Comparison of ENCODE assay signal across 24 cellular contexts in the genomic region with DNA sequence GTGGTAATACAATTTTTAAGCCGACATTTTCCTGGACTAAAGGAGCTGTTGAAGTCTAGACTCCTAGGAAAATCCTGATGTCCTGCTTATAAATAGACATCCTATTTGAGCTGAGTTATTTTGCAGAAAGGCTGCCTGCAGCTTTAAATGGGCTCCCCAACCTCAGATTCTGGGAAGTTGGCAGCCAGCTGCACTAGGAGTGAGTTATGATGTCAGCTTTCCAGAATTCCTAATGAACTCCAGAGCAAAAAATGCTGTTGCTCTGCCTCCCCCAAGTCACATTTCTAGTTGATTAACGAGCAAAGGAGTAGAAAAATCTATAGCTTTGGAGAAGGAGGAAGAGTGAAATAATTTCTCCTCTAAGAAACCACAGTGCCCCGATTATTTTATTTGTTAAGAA.
DNase-seq lines count a peak whose midpoint lies in the region; ATAC-seq and TF ChIP-seq lines count a peak whose summit lies in the region.
"Had no signal": no experiment of that assay in that cellular context is flagged by ENCODE, and none has a peak within 500 bp of the region (broad histone marks: within the 10 kb centered on the region; RNA-seq: fewer than 3 reads in every experiment).

No MANE protein-coding gene starts in this region.

- H3K36me3 Mint-ChIP-seq in naive thymus-derived CD4-positive, alpha-beta T cell, result no peaks in the 10 kb centered on the region
- H3K36me3 Mint-ChIP-seq: activated naive CD8-positive, alpha-beta T cell treated with anti-CD3 and anti-CD28 coated beads, Interleukin-2, amount 10 ng/mL, durations not matched to agents 7 days and 5 days had no signal

- no peak for ATAC-seq in naive thymus-derived CD4-positive, alpha-beta T cell
- ATAC-seq in HG02571 (IDR thresholded peaks at IDR 0.05; ENCODE audit: unreplicated experiment), result no peak
- ATAC-seq: activated CD8-positive, alpha-beta T cell treated with anti-CD3 and anti-CD28 coated beads, Interleukin-2, amount 10 ng/mL, durations not matched to agents 7 days and 5 days; body of pancreas; heart right ventricle; sciatic nerve had no signal

- no peak for TF ChIP-seq CTCF in AG09319 (IDR thresholded peaks at IDR 0.05; ENCODE audit: low read depth, low read length)
- TF ChIP-seq CTCF in spleen (IDR thresholded peaks at IDR 0.05 in 8 of 11, conservative IDR thresholded peaks at IDR 0.05 in 3 of 11), result no peak

- no peak overlapping the region for H2AK5ac ChIP-seq in trophoblast cell (ENCODE audit: low read length)

- no peak overlapping the region for H2BK5ac ChIP-seq in trophoblast cell (ENCODE audit: low read depth, low read length, poor library complexity)

- intact Hi-C loops in naive thymus-derived CD4-positive, alpha-beta T cell (cut with micrococcal nuclease), result no loop called here
- intact Hi-C loops in spleen (cut with DNase I; ENCODE audit: low total_unique reads), result no loop called here

- H3K4me1 Mint-ChIP-seq in naive thymus-derived CD4-positive, alpha-beta T cell, result no peaks in the 10 kb centered on the region
- H3K4me1 Mint-ChIP-seq: activated naive CD8-positive, alpha-beta T cell treated with anti-CD3 and anti-CD28 coated beads, Interleukin-2, amount 10 ng/mL, durations not matched to agents 7 days and 5 days had no signal

- H3K27me3 ChIP-seq in SJCRH30, result no peaks in the 10 kb centered on the region
- no peaks in the 10 kb centered on the region for H3K27me3 ChIP-seq in trophoblast cell (ENCODE audit: insufficient read depth, low read length)
- no peaks in the 10 kb centered on the region for H3K27me3 ChIP-seq in naive thymus-derived CD4-positive, alpha-beta T cell (ENCODE audit: control insufficient read depth in 2 of 2, insufficient read depth in 2 of 2, low read length in 2 of 2)
- peaks cover 0 to 7% (median 0%) of the 10 kb centered on the region in 7 donors for H3K27me3 ChIP-seq in spleen (replicated peaks in 1 of 7)
- H3K27me3 ChIP-seq: BLaER1 treated with 17β-estradiol and CSF1 and Interleukin-3, amounts not matched to agents 10 nM and 100 nM; body of pancreas had no signal

- no peak overlapping the region for H3K4ac ChIP-seq in trophoblast cell (ENCODE audit: low read depth, low read length)

- no peak overlapping the region for H4K91ac ChIP-seq in trophoblast cell (ENCODE audit: low read depth, low read length)

- no peak overlapping the region for H3K18ac ChIP-seq in trophoblast cell (ENCODE audit: low read length)

- CTCF ChIA-PET in naive thymus-derived CD4-positive, alpha-beta T cell (lab: Charles Lee), result no interaction called here

- H3K4me1 ChIP-seq in SJCRH30 (peaks cover 25% of the 10 kb centered on the region), trophoblast cell (ENCODE audit: control insufficient read depth in 1 of 2, insufficient read depth in 2 of 2, low read length in 2 of 2) (no peaks in the 10 kb centered on the region), spleen (peaks cover 0 to under 1% (median 0%) of the 10 kb centered on the region in 6 donors)
- H3K4me1 ChIP-seq in naive thymus-derived CD4-positive, alpha-beta T cell (ENCODE audit: control insufficient read depth in 2 of 2, insufficient read depth in 2 of 2, low read length in 2 of 2), result no peaks in the 10 kb centered on the region
- H3K4me1 ChIP-seq: body of pancreas, heart right ventricle had no signal

- no peaks in the 10 kb centered on the region for H3K79me1 ChIP-seq in trophoblast cell (ENCODE audit: low read length)

- H2BK120ac ChIP-seq in trophoblast cell (ENCODE audit: insufficient read depth, low read length, poor library complexity), result no peak overlapping the region

- H3K4me3 Mint-ChIP-seq in naive thymus-derived CD4-positive, alpha-beta T cell, result no peak overlapping the region
- H3K4me3 Mint-ChIP-seq: activated CD8-positive, alpha-beta T cell treated with anti-CD3 and anti-CD28 coated beads, Interleukin-2, amount 10 ng/mL, durations not matched to agents 7 days and 5 days; activated naive CD8-positive, alpha-beta T cell treated with anti-CD3 and anti-CD28 coated beads, Interleukin-2, amount 10 ng/mL, durations not matched to agents 7 days and 5 days; stimulated activated naive CD8-positive, alpha-beta T cell treated with anti-CD3 and anti-CD28 coated beads, Interleukin-15, Interleukin-2, amounts not matched to agents 100 ng/mL and 50 ng/mL, for 24 hours had no signal

- POLR2A ChIA-PET in naive thymus-derived CD4-positive, alpha-beta T cell (lab: Charles Lee), result no interaction called here

- no peaks in the 10 kb centered on the region for H3K36me3 ChIP-seq in SJCRH30
- no peaks in the 10 kb centered on the region for H3K36me3 ChIP-seq in trophoblast cell (ENCODE audit: control insufficient read depth in 1 of 2, insufficient read depth in 2 of 2, low read length in 2 of 2)
- no peaks in the 10 kb centered on the region for H3K36me3 ChIP-seq in naive thymus-derived CD4-positive, alpha-beta T cell (ENCODE audit: control insufficient read depth in 2 of 3, insufficient read depth in 3 of 3, low read length in 3 of 3)
- H3K36me3 ChIP-seq in spleen, result no peaks in the 10 kb centered on the region
- H3K36me3 ChIP-seq: BLaER1 treated with 17β-estradiol and CSF1 and Interleukin-3, amounts not matched to agents 10 nM and 100 nM; heart right ventricle had no signal

- no peak overlapping the region for H2BK12ac ChIP-seq in trophoblast cell (ENCODE audit: low read length)

- no peak overlapping the region for H3K23ac ChIP-seq in trophoblast cell (ENCODE audit: low read length)

- H4K8ac ChIP-seq in trophoblast cell (ENCODE audit: low read depth, low read length), result no peak overlapping the region

- no peak overlapping the region for H2AFZ ChIP-seq in trophoblast cell (ENCODE audit: insufficient read depth, low read length, poor library complexity)

- no peak overlapping the region for H4K12ac ChIP-seq in trophoblast cell (ENCODE audit: low read depth, low read length)

- no CpG with 5 or more reads among the region's 3 CpGs for WGBS in trophoblast cell (ENCODE audit: extremely low coverage, insufficient coverage, insufficient read length)
- 56 to 67% (median 61%) methylated on average over 3 of the region's 3 CpGs for WGBS in spleen, 5 donors

- H3K4me2 ChIP-seq in trophoblast cell (ENCODE audit: low read length), result no peak overlapping the region
- H3K4me2 ChIP-seq: BLaER1 treated with 17β-estradiol and CSF1 and Interleukin-3, amounts not matched to agents 10 nM and 100 nM had no signal

- no peak overlapping the region for H3K14ac ChIP-seq in trophoblast cell (ENCODE audit: low read length)

- TF ChIP-seq POLR2A in spleen (IDR thresholded peaks at IDR 0.05), result no peak

- H3K9ac ChIP-seq in trophoblast cell (ENCODE audit: low read length), result no peak overlapping the region
- H3K9ac ChIP-seq: BLaER1 treated with 17β-estradiol and CSF1 and Interleukin-3, amounts not matched to agents 10 nM and 100 nM had no signal

- H3K9me3 ChIP-seq in SJCRH30 (replicated peaks) (no peaks in the 10 kb centered on the region), trophoblast cell (ENCODE audit: insufficient read depth, low read depth, low read length) (no peaks in the 10 kb centered on the region), spleen (peaks cover 0 to 14% (median 4%) of the 10 kb centered on the region in 8 donors)
- no peaks in the 10 kb centered on the region for H3K9me3 ChIP-seq in naive thymus-derived CD4-positive, alpha-beta T cell (ENCODE audit: control insufficient read depth in 2 of 3, low read length in 3 of 3)
- H3K9me3 ChIP-seq: body of pancreas had no signal

- H3K27ac Mint-ChIP-seq in naive thymus-derived CD4-positive, alpha-beta T cell, result no peak overlapping the region
- H3K27ac Mint-ChIP-seq: activated CD8-positive, alpha-beta T cell treated with anti-CD3 and anti-CD28 coated beads, Interleukin-2, amount 10 ng/mL, durations not matched to agents 7 days and 5 days; activated naive CD8-positive, alpha-beta T cell treated with anti-CD3 and anti-CD28 coated beads, Interleukin-2, amount 10 ng/mL, durations not matched to agents 7 days and 5 days; stimulated activated naive CD8-positive, alpha-beta T cell treated with anti-CD3 and anti-CD28 coated beads, Interleukin-15, Interleukin-2, amounts not matched to agents 100 ng/mL and 50 ng/mL, for 24 hours had no signal

- DNase-seq in AG09319 (ENCODE audit: extremely low read depth, low read depth) (peak; percentile 16), SJCRH30 (peak; percentile 65 to 77), fibroblast of peridontal ligament (ENCODE audit: extremely low read depth) (peak; percentile 50), trophoblast cell (peak; percentile 2 to 43), amniotic stem cell (lab: John Stamatoyannopoulos, UW) (no peak), spleen (no peak)
- no peak for DNase-seq in naive thymus-derived CD4-positive, alpha-beta T cell
- DNase-seq: activated CD8-positive, alpha-beta T cell treated with anti-CD3 and anti-CD28 coated beads, Interleukin-2, amount 10 ng/mL, durations not matched to agents 7 days and 5 days; activated effector memory CD4-positive, alpha-beta T cell treated with Interleukin-2 at 50 U/mL for 16 hours; activated naive CD8-positive, alpha-beta T cell treated with anti-CD3 and anti-CD28 coated beads, Interleukin-2, amount 10 ng/mL, durations not matched to agents 7 days and 5 days; body of pancreas; COR-L47; DMS79; foreskin fibroblast; heart right ventricle; Karpas-422; NCI-H146; stimulated activated CD4-positive, alpha-beta T cell treated with anti-CD3 and anti-CD28 coated beads, Interleukin-15, amount 100 ng/mL, for 24 hours; T-helper 2 cell had no signal

- H3K27ac ChIP-seq in SJCRH30 (peak overlapping the region; percentile 51), trophoblast cell (ENCODE audit: low read depth, low read length) (no peak overlapping the region), spleen (peak overlapping the region in 4 of 8 donors; percentile 48 to 58 (median 52))
- H3K27ac ChIP-seq in naive thymus-derived CD4-positive, alpha-beta T cell (ENCODE audit: low read depth, low read length), result no peak overlapping the region
- H3K27ac ChIP-seq: BLaER1 treated with 17β-estradiol and CSF1 and Interleukin-3, amounts not matched to agents 10 nM and 100 nM; body of pancreas; heart right ventricle had no signal

- H3K9me3 Mint-ChIP-seq in naive thymus-derived CD4-positive, alpha-beta T cell, result peaks cover 0 to 19% (median 4%) of the 10 kb centered on the region in 11 donors
- H3K9me3 Mint-ChIP-seq: activated naive CD8-positive, alpha-beta T cell treated with anti-CD3 and anti-CD28 coated beads, Interleukin-2, amount 10 ng/mL, durations not matched to agents 7 days and 5 days had no signal

- H3K4me3 ChIP-seq in SJCRH30, result no peak overlapping the region
- H3K4me3 ChIP-seq in trophoblast cell (ENCODE audit: low read depth, low read length), result no peak overlapping the region
- no peak overlapping the region for H3K4me3 ChIP-seq in naive thymus-derived CD4-positive, alpha-beta T cell (ENCODE audit: low read length)
- H3K4me3 ChIP-seq in spleen, result no peak overlapping the region
- H3K4me3 ChIP-seq: BLaER1 treated with 17β-estradiol and CSF1 and Interleukin-3, amounts not matched to agents 10 nM and 100 nM; body of pancreas; heart right ventricle; lung had no signal

- peaks cover 10 to 29% (median 19%) of the 10 kb centered on the region in 5 donors for H3K27me3 Mint-ChIP-seq in naive thymus-derived CD4-positive, alpha-beta T cell

- H3K79me2 ChIP-seq in trophoblast cell (ENCODE audit: control insufficient read depth, insufficient read depth, low read length, poor library complexity), result no peaks in the 10 kb centered on the region

Comparison
In these comparisons a context has a peak if more than half of its experiments do, and no peak if none do; other contexts are left out.
1. DNase-seq: peak in AG09319 (single experiment), SJCRH30 (2 of 2), fibroblast of peridontal ligament (single experiment) and trophoblast cell (2 of 2); none in naive thymus-derived CD4-positive, alpha-beta T cell (0 of 9), amniotic stem cell (single experiment) and spleen (single experiment).